Comparison of ENCODE assay signal across 8 cellular contexts in the genomic region with DNA sequence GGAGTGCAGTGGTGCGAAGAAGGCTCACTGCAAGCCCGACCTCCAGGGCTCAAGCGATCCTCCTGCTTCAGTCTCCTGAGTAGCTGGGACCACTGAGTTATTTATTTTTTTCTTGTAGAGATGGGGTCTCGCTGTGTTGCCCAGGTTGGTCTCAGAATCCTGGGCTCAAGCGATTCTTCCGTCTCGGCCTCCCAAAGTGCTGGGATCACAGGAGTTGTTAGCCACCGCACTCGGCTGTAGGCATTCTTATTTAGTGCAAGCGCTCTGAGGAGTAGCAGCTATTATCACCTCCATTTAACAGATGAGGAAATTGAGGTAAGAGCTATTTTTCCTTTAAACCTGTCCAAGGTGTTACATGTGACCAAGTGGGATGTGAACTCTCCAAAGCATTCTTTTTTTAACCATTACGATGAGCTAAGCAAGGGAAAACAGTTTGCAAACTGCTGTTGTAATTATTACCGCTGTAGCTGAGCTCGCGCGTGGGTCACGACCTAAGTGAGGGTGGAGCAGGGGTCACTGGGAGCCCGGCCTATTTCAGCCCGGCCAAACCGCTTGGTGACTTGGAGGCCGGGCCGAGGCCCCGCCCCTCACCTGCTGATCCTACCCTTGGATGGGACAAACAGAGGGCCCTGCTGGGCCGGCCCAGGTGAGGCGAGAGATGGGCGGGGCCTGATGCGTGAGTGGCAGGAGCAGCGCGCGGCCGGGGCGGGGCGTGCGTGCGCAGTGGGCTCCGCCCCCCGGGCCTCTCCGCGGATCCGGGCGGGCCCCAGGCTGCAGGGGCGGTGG. TPM values are rescaled to one million over a fixed set of nuclear protein-coding genes. Genes with fewer than 3 reads are reported as not detected.
DNase-seq lines count a peak whose midpoint lies in the region; ATAC-seq and TF ChIP-seq lines count a peak whose summit lies in the region.

No MANE protein-coding gene starts in this region.

- H3K27me3 Mint-ChIP-seq in chondrocyte (ENCODE audit: low read depth): peaks cover 9% of the 10 kb centered on the region

- peak; percentile 80 for ATAC-seq in HG03066 (IDR thresholded peaks at IDR 0.05; ENCODE audit: low read depth, unreplicated experiment)

- peaks cover 15% of the 10 kb centered on the region for H3K4me1 Mint-ChIP-seq in chondrocyte (ENCODE audit: low read depth)

- no peak for TF ChIP-seq CTCF in chondrocyte (IDR thresholded peaks at IDR 0.05)

- no peaks in the 10 kb centered on the region for H3K9me3 Mint-ChIP-seq in chondrocyte (ENCODE audit: low read depth)

- no peak overlapping the region for H3K27ac Mint-ChIP-seq in chondrocyte (ENCODE audit: unreplicated experiment)

- peak overlapping the region; percentile 69 for H3K4me3 Mint-ChIP-seq in chondrocyte (ENCODE audit: unreplicated experiment)

- no peaks in the 10 kb centered on the region for H3K36me3 Mint-ChIP-seq in chondrocyte (ENCODE audit: low read depth)

- DNase-seq in NCI-H1417 (lab: John Stamatoyannopoulos, UW) (peak; percentile 57 to 82 (median 66)), NCI-H1417 treated with DMSO at 0.1 percent for 48 hours (lab: John Stamatoyannopoulos, UW) (no peak), NCI-H226 (peak; percentile 47), chondrocyte (ENCODE audit: low spot score) (peak; percentile 93), kidney tubule cell (ENCODE audit: low spot score) (peak; percentile 92)
- peak; percentile 81 for DNase-seq in activated CD4-positive, alpha-beta T cell treated with anti-CD3 and anti-CD28 coated beads for 4 hours
- DNase-seq in stimulated activated CD4-positive, alpha-beta T cell treated with anti-CD3 and anti-CD28 coated beads, Interleukin-15, amount 100 ng/mL, for 48 hours (ENCODE audit: low read depth in 2 of 2): peak; percentile 65 to 82

RNA-seq across cellular contexts. Expression of gene KREMEN1, which starts 0.4 kb away (rescaled TPM):
- total RNA-seq in chondrocyte: 5.0 to 7.3 TPM (median 7.3 TPM) in 3 replicates

RNA-seq across cellular contexts. Expression of gene C22orf31, which starts 10.8 kb away (rescaled TPM):
- not detected in 3 replicates for total RNA-seq in chondrocyte
